In genomic region chr14:60721331-60722162, GRCh38 we compare ENCODE assay signal across 8 cellular contexts. TPM values are rescaled to one million over a fixed set of nuclear protein-coding genes. Genes with fewer than 3 reads are reported as not detected.
DNase-seq lines count a peak whose midpoint lies in the region; ATAC-seq and TF ChIP-seq lines count a peak whose summit lies in the region.

No MANE protein-coding gene starts in this region.

- H3K9me3 Mint-ChIP-seq in activated T-cell treated with anti-CD3 and anti-CD28 coated beads, Interleukin-2, amount 50 U/mL, for 4 hours: no peaks in the 10 kb centered on the region

- H3K36me3 Mint-ChIP-seq in activated T-cell treated with anti-CD3 and anti-CD28 coated beads, Interleukin-2, amount 50 U/mL, for 4 hours (ENCODE audit: insufficient read depth): no peaks in the 10 kb centered on the region

- no peaks in the 10 kb centered on the region for H4K20me1 ChIP-seq in neural cell (ENCODE audit: insufficient read depth)

- peak overlapping the region; percentile 96 for H3K4me3 ChIP-seq in neural cell (ENCODE audit: low read length)
- peak overlapping the region; percentile 47 to 88 (median 72) for H3K4me3 ChIP-seq in tibial nerve

- peak overlapping the region; percentile 76 for H3K4me3 Mint-ChIP-seq in activated T-cell treated with anti-CD3 and anti-CD28 coated beads, Interleukin-2, amount 50 U/mL, for 4 hours

- DNase-seq in NCI-H1092 (lab: John Stamatoyannopoulos, UW) (peak; percentile 12), NCI-H1092 treated with DMSO at 0.1 percent for 48 hours (lab: John Stamatoyannopoulos, UW) (no peak), NCI-H2171 treated with DMSO at 0.1 percent for 48 hours (lab: John Stamatoyannopoulos, UW) (peak; percentile 45), fibroblast of gingiva (ENCODE audit: low read depth) (peak; percentile 43), tibial nerve (ENCODE audit: low spot score in 2 of 2) (no peak), DMS114 treated with DMSO at 0.1 percent for 48 hours (lab: John Stamatoyannopoulos, UW; ENCODE audit: unreplicated experiment) (no peak)
- peak; percentile 76 for DNase-seq in activated T-cell treated with anti-CD3 and anti-CD28 coated beads, Interleukin-2, amount 50 U/mL, for 4 hours

- H3K4me2 ChIP-seq in neural cell (ENCODE audit: low read length): peak overlapping the region; percentile 44

- peak overlapping the region; percentile 66 for H3K9ac ChIP-seq in neural cell (ENCODE audit: low read length)

- no peak for TF ChIP-seq RAD21 in neural cell (conservative IDR thresholded peaks at IDR 0.05)

- H3K27me3 Mint-ChIP-seq in activated T-cell treated with anti-CD3 and anti-CD28 coated beads, Interleukin-2, amount 50 U/mL, for 4 hours (ENCODE audit: low read depth): peaks cover 61% of the 10 kb centered on the region

- H3K36me3 ChIP-seq in neural cell (ENCODE audit: insufficient read depth, low read length) (no peaks in the 10 kb centered on the region), tibial nerve (no peaks in the 10 kb centered on the region)

- peaks cover 0 to 32% (median 23%) of the 10 kb centered on the region in 4 donors for H3K4me1 ChIP-seq in tibial nerve

- H3K79me2 ChIP-seq in neural cell (replicated peaks; ENCODE audit: insufficient read depth, low read length): no peaks in the 10 kb centered on the region

- TF ChIP-seq CTCF in neural cell (IDR thresholded peaks at IDR 0.05; ENCODE audit: poor library complexity, severe bottlenecking) (peak; percentile 61), tibial nerve (IDR thresholded peaks at IDR 0.05) (peak in 2 of 5 experiments; percentile 6 to 17)

- peak overlapping the region; percentile 33 for H2AFZ ChIP-seq in neural cell (ENCODE audit: low read depth, low read length)

- H3K9me2 ChIP-seq in neural cell (ENCODE audit: insufficient read depth, low read length): no peaks in the 10 kb centered on the region

- 8 to 10% methylated on average over 43 to 67 of the region's 74 CpGs for WGBS in tibial nerve, 2 donors

- H3K27me3 ChIP-seq in neural cell (ENCODE audit: insufficient read depth, low read depth, low read length) (peaks cover 46% of the 10 kb centered on the region), tibial nerve (peaks cover 0 to 85% of the 10 kb centered on the region in 2 donors)

- ATAC-seq in activated T-cell treated with anti-CD3 and anti-CD28 coated beads, Interleukin-2, amount 50 U/mL, for 4 hours: peak; percentile 58 to 67

- peaks cover 19% of the 10 kb centered on the region for H3K4me1 Mint-ChIP-seq in activated T-cell treated with anti-CD3 and anti-CD28 coated beads, Interleukin-2, amount 50 U/mL, for 4 hours (ENCODE audit: low read depth)

- no peak for TF ChIP-seq EP300 in neural cell (conservative IDR thresholded peaks at IDR 0.05; ENCODE audit: poor library complexity, severe bottlenecking)
- TF ChIP-seq EP300 in tibial nerve (IDR thresholded peaks at IDR 0.05): no peak

- no peak overlapping the region for H3K27ac ChIP-seq in neural cell (ENCODE audit: low read length)
- H3K27ac ChIP-seq in tibial nerve: peak overlapping the region in 1 of 4 donors; percentile 17

- TF ChIP-seq POLR2A in tibial nerve (IDR thresholded peaks at IDR 0.05): no peak

- no peaks in the 10 kb centered on the region for H3K9me3 ChIP-seq in neural cell (ENCODE audit: low read length)
- no peaks in the 10 kb centered on the region for H3K9me3 ChIP-seq in tibial nerve

- H3F3A ChIP-seq in neural cell (ENCODE audit: insufficient read depth, low read length, poor library complexity, severe bottlenecking): no peaks in the 10 kb centered on the region

TF ChIP-seq in neural cell, 6 proteins besides CTCF, POLR2A, EP300 and RAD21:
- TF ChIP-seq TAF1 (IDR thresholded peaks at IDR 0.05; ENCODE audit: low read depth): no peak
- peak; percentile 12 for TF ChIP-seq POLR2AphosphoS5 (IDR thresholded peaks at IDR 0.05)

RNA-seq across cellular contexts. Expression of gene SIX4, which starts 2.6 kb away (rescaled TPM):
- total RNA-seq in activated T-cell treated with anti-CD3 and anti-CD28 coated beads, Interleukin-2, amount 50 U/mL, for 4 hours: under 1 TPM in 1 of 3 donors, not detected in 2; 0.11 TPM
- polyA plus RNA-seq in neural cell: 1.1 and 1.3 TPM in 2 replicates
- polyA minus RNA-seq in neural cell: 4.4 and 6.0 TPM in 2 replicates
- 1 to 10 TPM; 2.6 to 8.2 (median 4.7) TPM for total RNA-seq in tibial nerve

RNA-seq across cellular contexts. Expression of gene MNAT1, which starts 13.0 kb away (rescaled TPM):
- total RNA-seq in activated T-cell treated with anti-CD3 and anti-CD28 coated beads, Interleukin-2, amount 50 U/mL, for 4 hours: 10 to 100 TPM; 43.0 to 49.4 (median 43.4) TPM
- polyA plus RNA-seq in neural cell: 82.8 and 104 TPM in 2 replicates
- polyA minus RNA-seq in neural cell: 121 and 164 TPM in 2 replicates
- total RNA-seq in tibial nerve: 10 to 100 TPM; 32.4 to 48.9 (median 44.6) TPM

Comparison
In these comparisons a context has a peak if more than half of its experiments do, and no peak if none do; other contexts are left out.
1. DNase-seq: peak in NCI-H1092 (single experiment), NCI-H2171 treated with DMSO at 0.1 percent for 48 hours (single experiment), activated T-cell treated with anti-CD3 and anti-CD28 coated beads, Interleukin-2, amount 50 U/mL, for 4 hours (single experiment) and fibroblast of gingiva (single experiment); none in NCI-H1092 treated with DMSO at 0.1 percent for 48 hours (single experiment), tibial nerve (0 of 2) and DMS114 treated with DMSO at 0.1 percent for 48 hours (single experiment).